13 cellular contexts compared by ENCODE assay signal in genomic region chr22:31104869-31105268, GRCh38. TPM values are rescaled to one million over a fixed set of nuclear protein-coding genes. Genes with fewer than 3 reads are reported as not detected.
A peak's percentile ranks its signal among the peaks of the same experiment; 100 is the strongest.
DNase-seq lines count a peak whose midpoint lies in the region; ATAC-seq and TF ChIP-seq lines count a peak whose summit lies in the region.
"Had no signal": no experiment of that assay in that cellular context is flagged by ENCODE, and none has a peak within 500 bp of the region (broad histone marks: within the 10 kb centered on the region; RNA-seq: fewer than 3 reads in every experiment).

No MANE protein-coding gene starts in this region.

- H3K27ac Mint-ChIP-seq in endothelial cell (ENCODE audit: unreplicated experiment) (no peak overlapping the region), mesothelial cell of epicardium (no peak overlapping the region)

- H3K4me3 Mint-ChIP-seq in endothelial cell (ENCODE audit: unreplicated experiment) (no peak overlapping the region), mesothelial cell of epicardium (no peak overlapping the region)

- DNase-seq in cardiac muscle cell (ENCODE audit: low read depth in 1 of 2, low spot score in 1 of 2) (no peak), cardiac septum (ENCODE audit: low spot score) (no peak), endothelial cell (ENCODE audit: low spot score) (peak; percentile 71), mesothelial cell of epicardium (ENCODE audit: low spot score in 2 of 2, unreplicated experiment in 2 of 2) (no peak), uterus (peak; percentile 65 to 72), SW 1271 (lab: John Stamatoyannopoulos, UW) (no peak), NCI-H2171 treated with DMSO at 0.1 percent for 48 hours (lab: John Stamatoyannopoulos, UW) (no peak)
- DNase-seq: amniotic stem cell, GF-D8 had no signal

- H3K9me3 Mint-ChIP-seq in endothelial cell (ENCODE audit: unreplicated experiment) = no peaks in the 10 kb centered on the region
- no peaks in the 10 kb centered on the region for H3K9me3 Mint-ChIP-seq in mesothelial cell of epicardium

- TF ChIP-seq CTCF in cardiac muscle cell (IDR thresholded peaks at IDR 0.05; ENCODE audit: low read depth, low read length) = peak; percentile 32
- TF ChIP-seq CTCF in endothelial cell (IDR thresholded peaks at IDR 0.05; ENCODE audit: unreplicated experiment) = peak; percentile 70
- peak; percentile 31 for TF ChIP-seq CTCF in mesothelial cell of epicardium (IDR thresholded peaks at IDR 0.05; ENCODE audit: unreplicated experiment)
- TF ChIP-seq CTCF in uterus (IDR thresholded peaks at IDR 0.05) = peak; percentile 21 to 62 (median 48)

- H3K4me3 ChIP-seq in cardiac muscle cell (no peak overlapping the region), uterus (peak overlapping the region; percentile 90 to 95)

- peaks cover 4% of the 10 kb centered on the region for H3K4me1 ChIP-seq in cardiac muscle cell (ENCODE audit: low read depth)
- peaks cover 0 to 4% of the 10 kb centered on the region in 2 donors for H3K4me1 ChIP-seq in uterus

- no peak overlapping the region for H3K27ac ChIP-seq in cardiac muscle cell
- H3K27ac ChIP-seq in uterus = peak overlapping the region; percentile 96 to 100
- H3K27ac ChIP-seq: KMS-11 had no signal

- TF ChIP-seq POLR2A in uterus (IDR thresholded peaks at IDR 0.05) = peak in 1 of 2 donors; percentile 28

- H3K36me3 ChIP-seq in cardiac muscle cell (no peaks in the 10 kb centered on the region), uterus (no peaks in the 10 kb centered on the region)

- intact Hi-C loops in cardiac septum (cut with DNase I) = loop anchor here (5.0 to 10.0 kb wide), 3 partner anchors 127 to 170 kb away; no protein-coding TSS in a partner anchor
- intact Hi-C loops in uterus (cut with DNase I; ENCODE audit: low total_unique reads) = no loop called here

- no peak for ATAC-seq in HG03520 (IDR thresholded peaks at IDR 0.05; ENCODE audit: unreplicated experiment)

- peaks cover 37% of the 10 kb centered on the region for H3K36me3 Mint-ChIP-seq in endothelial cell (ENCODE audit: low read depth, unreplicated experiment)
- H3K36me3 Mint-ChIP-seq in mesothelial cell of epicardium = peaks cover 5% of the 10 kb centered on the region

- H3K9me3 ChIP-seq in cardiac muscle cell (ENCODE audit: low read depth) (no peaks in the 10 kb centered on the region), uterus (no peaks in the 10 kb centered on the region)

- H3K27me3 Mint-ChIP-seq in endothelial cell (ENCODE audit: unreplicated experiment) = peaks cover 21% of the 10 kb centered on the region
- H3K27me3 Mint-ChIP-seq in mesothelial cell of epicardium (ENCODE audit: low read depth) = peaks cover 2% of the 10 kb centered on the region

- H3K4me1 Mint-ChIP-seq in endothelial cell (ENCODE audit: unreplicated experiment) = peaks cover 39% of the 10 kb centered on the region
- peaks cover 6% of the 10 kb centered on the region for H3K4me1 Mint-ChIP-seq in mesothelial cell of epicardium

- no peaks in the 10 kb centered on the region for H3K27me3 ChIP-seq in cardiac muscle cell
- no peaks in the 10 kb centered on the region for H3K27me3 ChIP-seq in uterus

RNA-seq across cellular contexts. Expression of gene SELENOM, which starts 2.5 kb away (rescaled TPM):
- total RNA-seq in cardiac muscle cell (88.8 and 111 TPM in 2 replicates), cardiac septum (77.7 TPM), endothelial cell (ENCODE audit: unreplicated experiment) (35.4 TPM), mesothelial cell of epicardium (38.8 to 40.9 TPM (median 39.7 TPM) in 3 replicates), uterus (1,000 to 10,000 TPM in 2 of 4 donors, 100 to 1,000 TPM in 1, 10 to 100 TPM in 1; 91.7 to 2,170 (median 948) TPM)
- 84.0 and 97.4 TPM in 2 replicates for polyA plus RNA-seq in cardiac muscle cell

RNA-seq across cellular contexts. Expression of gene INPP5J, which starts 17.9 kb away (rescaled TPM):
- total RNA-seq in cardiac muscle cell = 19.8 and 25.9 TPM in 2 replicates
- 21.9 and 26.0 TPM in 2 replicates for polyA plus RNA-seq in cardiac muscle cell
- total RNA-seq in cardiac septum = 13.8 TPM
- total RNA-seq in endothelial cell (ENCODE audit: unreplicated experiment) = 2.8 TPM
- 8.6 to 10.8 TPM (median 9.3 TPM) in 3 replicates for total RNA-seq in mesothelial cell of epicardium
- 1 to 10 TPM in 3 of 4 donors, under 1 TPM in 1; 0.59 to 7.9 (median 3.0) TPM for total RNA-seq in uterus

RNA-seq across cellular contexts. Expression of gene SMTN, which starts 23.8 kb away (rescaled TPM):
- total RNA-seq in cardiac muscle cell = 29.0 and 72.0 TPM in 2 replicates
- polyA plus RNA-seq in cardiac muscle cell = 33.9 and 54.0 TPM in 2 replicates
- 128 TPM for total RNA-seq in cardiac septum
- total RNA-seq in endothelial cell (ENCODE audit: unreplicated experiment) = 736 TPM
- 67.0 to 72.7 TPM (median 72.2 TPM) in 3 replicates for total RNA-seq in mesothelial cell of epicardium
- total RNA-seq in uterus = 100 to 1,000 TPM; 182 to 647 (median 274) TPM

RNA-seq across cellular contexts. Expression of gene PLA2G3, which starts 35.4 kb away (rescaled TPM):
- total RNA-seq in cardiac muscle cell (1.1 and 10.0 TPM in 2 replicates), cardiac septum (not detected), endothelial cell (ENCODE audit: unreplicated experiment) (2.8 TPM), mesothelial cell of epicardium (0.11 to 0.29 TPM (median 0.20 TPM) in 3 replicates), uterus (not detected)
- polyA plus RNA-seq in cardiac muscle cell = 7.3 TPM in 1 of 2 replicates, not detected in the other
- total RNA-seq: NCI-H460, urinary bladder had no signal
- polyA plus RNA-seq: urinary bladder had no signal

RNA-seq across cellular contexts. Expression of gene RNF185, which starts 55.1 kb away (rescaled TPM):
- total RNA-seq in cardiac muscle cell (20.5 and 26.9 TPM in 2 replicates), cardiac septum (21.3 TPM), endothelial cell (ENCODE audit: unreplicated experiment) (30.9 TPM), mesothelial cell of epicardium (27.4 to 28.6 TPM (median 27.8 TPM) in 3 replicates), uterus (10 to 100 TPM; 10.8 to 39.5 (median 28.0) TPM)
- polyA plus RNA-seq in cardiac muscle cell = 30.1 and 30.3 TPM in 2 replicates

Comparison
In these comparisons a context has a peak if more than half of its experiments do, and no peak if none do; other contexts are left out.
1. DNase-seq: peak in endothelial cell (single experiment) and uterus (2 of 2); none in cardiac muscle cell (0 of 2), cardiac septum (single experiment), mesothelial cell of epicardium (0 of 2), SW 1271 (0 of 2) and NCI-H2171 treated with DMSO at 0.1 percent for 48 hours (single experiment).
2. Peak in every context shown above with its lines, with median percentiles within 50 percentile points of each other: CTCF ChIP-seq.